ENCODE assay signal across 2 cellular contexts in genomic region chr11:111676878-111677585, GRCh38.
TF ChIP-seq lines count a peak whose summit lies in the region.

No MANE protein-coding gene starts in this region.

TF ChIP-seq in HEK293, 187 proteins besides CTCF, POLR2A, EP300 and RAD21 (continued from another document):
- peak; percentile 72 for TF ChIP-seq ATF2 (tag by site-specific recombination; IDR thresholded peaks at IDR 0.05; ENCODE audit: low read depth)
- TF ChIP-seq ZNF132 (tag by site-specific recombination; IDR thresholded peaks at IDR 0.05; ENCODE audit: borderline replicate concordance), result no peak
- TF ChIP-seq YY2 (tag by site-specific recombination; IDR thresholded peaks at IDR 0.05), result no peak
- TF ChIP-seq ZEB2 (tag by site-specific recombination; IDR thresholded peaks at IDR 0.05), result no peak
- TF ChIP-seq PRDM6 (tag by site-specific recombination; IDR thresholded peaks at IDR 0.05), result peak; percentile 35

TF ChIP-seq in SK-N-SH, 30 proteins besides CTCF, POLR2A, EP300 and RAD21 (continued from another document):
- TF ChIP-seq SMC3 (IDR thresholded peaks at IDR 0.05; ENCODE audit: low read depth, low read length), result no peak
